In genomic region chr12:117587646-117588287, GRCh38 we compare ENCODE assay signal across 8 cellular contexts.
DNase-seq lines count a peak whose midpoint lies in the region; ATAC-seq and TF ChIP-seq lines count a peak whose summit lies in the region.

No MANE protein-coding gene starts in this region.

- no peak overlapping the region for H3K4me3 ChIP-seq in PC-3 (ENCODE audit: low read length)
- no peak overlapping the region for H3K4me3 ChIP-seq in iPS DF 6.9 (ENCODE audit: low read length)

- H3K9ac ChIP-seq in PC-3 (ENCODE audit: low read length): no peak overlapping the region

- no peak overlapping the region for H3K27ac Mint-ChIP-seq in activated naive CD8-positive, alpha-beta T cell treated with anti-CD3 and anti-CD28 coated beads, Interleukin-2, amount 50 U/mL, for 24 hours

- H3F3A ChIP-seq in PC-3 (ENCODE audit: low read length, unreplicated experiment): no peaks in the 10 kb centered on the region

- WGBS in iPS DF 6.9 (ENCODE audit: insufficient coverage, insufficient read length): no CpG with 5 or more reads among the region's 12 CpGs

- no peaks in the 10 kb centered on the region for H3K4me1 Mint-ChIP-seq in activated naive CD8-positive, alpha-beta T cell treated with anti-CD3 and anti-CD28 coated beads, Interleukin-2, amount 50 U/mL, for 24 hours

- H4K20me1 ChIP-seq in PC-3 (ENCODE audit: low read length): no peaks in the 10 kb centered on the region

- DNase-seq in Caki2 (ENCODE audit: low read depth) (peak; percentile 23), PC-3 (peak; percentile 76), iPS DF 6.9 (ENCODE audit: low read depth, low spot score) (peak; percentile 35), NCI-H1048 (lab: John Stamatoyannopoulos, UW) (no peak)
- peak; percentile 53 for DNase-seq in activated naive CD8-positive, alpha-beta T cell treated with anti-CD3 and anti-CD28 coated beads, Interleukin-2, amount 50 U/mL, for 24 hours
- peak; percentile 4 to 21 for DNase-seq in stimulated activated CD4-positive, alpha-beta T cell treated with anti-CD3 and anti-CD28 coated beads, Interleukin-1b, Interleukin-23, amount 100 ng/mL, for 4 hours (ENCODE audit: low read depth in 2 of 2)

- H3K4me3 Mint-ChIP-seq in activated naive CD8-positive, alpha-beta T cell treated with anti-CD3 and anti-CD28 coated beads, Interleukin-2, amount 50 U/mL, for 24 hours: no peak overlapping the region

- H3K9me3 Mint-ChIP-seq in activated naive CD8-positive, alpha-beta T cell treated with anti-CD3 and anti-CD28 coated beads, Interleukin-2, amount 50 U/mL, for 24 hours: no peaks in the 10 kb centered on the region

- no peaks in the 10 kb centered on the region for H3K9me2 ChIP-seq in PC-3 (replicated peaks; ENCODE audit: low read length)

- H3K79me2 ChIP-seq in PC-3 (ENCODE audit: low read length): no peaks in the 10 kb centered on the region

- POLR2A ChIA-PET in PC-3 (lab: Charles Lee; ENCODE audit: unreplicated experiment): no interaction called here

- H3K36me3 Mint-ChIP-seq in activated naive CD8-positive, alpha-beta T cell treated with anti-CD3 and anti-CD28 coated beads, Interleukin-2, amount 50 U/mL, for 24 hours (ENCODE audit: low read depth): no peaks in the 10 kb centered on the region

- H3K27ac ChIP-seq in PC-3 (ENCODE audit: low read length) (no peak overlapping the region), iPS DF 6.9 (ENCODE audit: low read length) (no peak overlapping the region)

- TF ChIP-seq CTCF in PC-3 (conservative IDR thresholded peaks at IDR 0.05; ENCODE audit: low read depth, low read length): peak; percentile 92

- peaks cover 20% of the 10 kb centered on the region for H3K27me3 Mint-ChIP-seq in activated naive CD8-positive, alpha-beta T cell treated with anti-CD3 and anti-CD28 coated beads, Interleukin-2, amount 50 U/mL, for 24 hours

- ATAC-seq in HG02973 (IDR thresholded peaks at IDR 0.05; ENCODE audit: unreplicated experiment): peak; percentile 60
- ATAC-seq in PC-3: peak; percentile 90
- ATAC-seq in activated naive CD8-positive, alpha-beta T cell treated with anti-CD3 and anti-CD28 coated beads, Interleukin-2, amount 50 U/mL, for 24 hours: peak; percentile 33
- ATAC-seq in HG03175 (IDR thresholded peaks at IDR 0.05; ENCODE audit: unreplicated experiment): no peak

- H2AFZ ChIP-seq in PC-3 (ENCODE audit: low read length): peak overlapping the region; percentile 49; the same call in 1 of the 2 replicates

- in situ Hi-C loops in Caki2 (cut with HindIII; ENCODE audit: low pct_unique_long_range_greater_than_20kb, low sequenced_read_pairs): no loop called here

- no peaks in the 10 kb centered on the region for H3K36me3 ChIP-seq in PC-3 (ENCODE audit: low read depth, low read length)
- no peaks in the 10 kb centered on the region for H3K36me3 ChIP-seq in iPS DF 6.9 (ENCODE audit: control insufficient read depth, insufficient read depth, low read length)

- H3K4me2 ChIP-seq in PC-3 (ENCODE audit: low read length): no peak overlapping the region

- no peaks in the 10 kb centered on the region for H3K9me3 ChIP-seq in PC-3 (ENCODE audit: low read length)
- H3K9me3 ChIP-seq in iPS DF 6.9 (ENCODE audit: control insufficient read depth, insufficient read depth, low read length): no peaks in the 10 kb centered on the region

- BruUV-seq in PC-3 (replicated peaks; lab: Mats Ljungman, UMichigan): no TSS peak

- CTCF ChIA-PET in PC-3 (lab: Charles Lee): interaction anchor here (0.6 to 1.9 kb wide), 5 partner anchors 69 to 250 kb away, joined by 3 to 12 read pairs (median 6); no protein-coding TSS in a partner anchor

- intact Hi-C loops in PC-3 (cut with micrococcal nuclease): loop anchor here (1.0 to 5.0 kb wide), 6 partner anchors 100 to 375 kb away; no protein-coding TSS in a partner anchor

- no peaks in the 10 kb centered on the region for H3K27me3 ChIP-seq in PC-3 (ENCODE audit: low read length)
- H3K27me3 ChIP-seq in iPS DF 6.9 (ENCODE audit: control insufficient read depth, insufficient read depth, low read length): no peaks in the 10 kb centered on the region

- H3K4me1 ChIP-seq in PC-3 (ENCODE audit: insufficient read depth, low read length) (no peaks in the 10 kb centered on the region), iPS DF 6.9 (ENCODE audit: control insufficient read depth, insufficient read depth, low read length) (peaks cover 2% of the 10 kb centered on the region)
